16 cellular contexts compared by ENCODE assay signal in the genomic region with DNA sequence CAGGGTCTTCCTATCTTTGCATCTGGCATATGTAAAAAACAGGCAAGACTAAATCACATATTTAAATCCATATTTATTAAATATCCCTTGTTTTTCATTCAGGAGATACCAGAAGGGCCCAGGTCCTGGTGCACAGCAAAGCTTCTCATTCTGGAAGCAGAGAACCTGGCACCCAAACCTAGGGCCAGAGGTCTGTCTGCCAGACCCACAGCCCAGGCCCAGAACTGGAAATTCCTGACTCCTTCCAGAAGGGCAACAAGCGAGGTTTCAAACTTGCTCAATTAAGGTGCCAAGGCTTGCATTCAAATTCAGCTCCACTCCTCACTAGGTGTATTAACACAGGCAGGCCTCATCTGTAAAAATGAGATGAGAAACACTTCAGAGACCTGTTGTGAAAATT. TPM values are rescaled to one million over a fixed set of nuclear protein-coding genes. Genes with fewer than 3 reads are reported as not detected.
A peak's percentile ranks its signal among the peaks of the same experiment; 100 is the strongest.
DNase-seq lines count a peak whose midpoint lies in the region; ATAC-seq and TF ChIP-seq lines count a peak whose summit lies in the region.
"Had no signal": no experiment of that assay in that cellular context is flagged by ENCODE, and none has a peak within 500 bp of the region (broad histone marks: within the 10 kb centered on the region; RNA-seq: fewer than 3 reads in every experiment).

No MANE protein-coding gene starts in this region.

- H3K4me3 ChIP-seq in SU-DHL-6 (ENCODE audit: insufficient read depth, low read length, poor library complexity, severe bottlenecking) = no peak overlapping the region
- H3K4me3 ChIP-seq: mucosa of descending colon, upper lobe of left lung had no signal

- no TSS peak for BruUV-seq in Calu3 (replicated peaks; lab: Mats Ljungman, UMichigan)

- no peak for ATAC-seq in GM19395 (IDR thresholded peaks at IDR 0.05; ENCODE audit: unreplicated experiment)
- ATAC-seq: mucosa of descending colon had no signal

- no peaks in the 10 kb centered on the region for H3K27me3 Mint-ChIP-seq in activated naive CD4-positive, alpha-beta T cell treated with anti-CD3 and anti-CD28 coated beads, Interleukin-2, amount 50 U/mL, for 24 hours
- H3K27me3 Mint-ChIP-seq in chondrocyte (ENCODE audit: low read depth) = no peaks in the 10 kb centered on the region
- H3K27me3 Mint-ChIP-seq in Calu3 (ENCODE audit: unreplicated experiment) = no peaks in the 10 kb centered on the region
- H3K27me3 Mint-ChIP-seq: progenitor cell of endocrine pancreas had no signal

- no peaks in the 10 kb centered on the region for H3K27me3 ChIP-seq in SU-DHL-6 (ENCODE audit: low read length)
- H3K27me3 ChIP-seq: breast epithelium, upper lobe of left lung had no signal

- DNase-seq in activated naive CD4-positive, alpha-beta T cell treated with Interleukin-2 at 50 U/mL for 16 hours = no peak
- DNase-seq in chondrocyte (ENCODE audit: low spot score) (no peak), NCI-H1048 (lab: John Stamatoyannopoulos, UW) (no peak), Calu3 (no peak), G401 (ENCODE audit: low spot score) (no peak)
- DNase-seq: effector CD8-positive, alpha-beta T cell; EL; mucosa of descending colon; NCI-H1930; NCI-H748 treated with DMSO at 0.1 percent for 48 hours; upper lobe of left lung had no signal

- no peaks in the 10 kb centered on the region for H3K9me2 ChIP-seq in SU-DHL-6 (replicated peaks; ENCODE audit: insufficient read depth, low read length)

- H4K20me1 ChIP-seq in SU-DHL-6 (ENCODE audit: low read depth, low read length) = peaks cover 12% of the 10 kb centered on the region

- H3K27ac Mint-ChIP-seq in activated naive CD4-positive, alpha-beta T cell treated with anti-CD3 and anti-CD28 coated beads, Interleukin-2, amount 50 U/mL, for 24 hours = peak overlapping the region; percentile 86
- H3K27ac Mint-ChIP-seq in chondrocyte (ENCODE audit: unreplicated experiment) = peak overlapping the region; percentile 57
- no peak overlapping the region for H3K27ac Mint-ChIP-seq in Calu3 (ENCODE audit: unreplicated experiment)

- in situ Hi-C loops in G401 (cut with HindIII; ENCODE audit: low sequenced_read_pairs) = no loop called here

- H3K9ac ChIP-seq in SU-DHL-6 (ENCODE audit: low read length) = 0 out of 2 replicates have a peak overlapping the region, but pooled peaks have one; percentile 91

- peak overlapping the region; percentile 95 for H3K27ac ChIP-seq in SU-DHL-6 (ENCODE audit: low read depth, low read length)
- H3K27ac ChIP-seq: upper lobe of left lung had no signal

- peaks cover 41% of the 10 kb centered on the region for H3K36me3 Mint-ChIP-seq in activated naive CD4-positive, alpha-beta T cell treated with anti-CD3 and anti-CD28 coated beads, Interleukin-2, amount 50 U/mL, for 24 hours
- H3K36me3 Mint-ChIP-seq in chondrocyte (ENCODE audit: low read depth) (peaks cover 22% of the 10 kb centered on the region), Calu3 (ENCODE audit: insufficient read depth, unreplicated experiment) (peaks cover 85% of the 10 kb centered on the region)

- H3F3A ChIP-seq in SU-DHL-6 (ENCODE audit: insufficient read depth) = peaks cover 72% of the 10 kb centered on the region

- peaks cover 35% of the 10 kb centered on the region for H3K36me3 ChIP-seq in SU-DHL-6 (ENCODE audit: low read length)

- intact Hi-C loops in Calu3 (cut with micrococcal nuclease; ENCODE audit: unreplicated experiment) = no loop called here

- peak overlapping the region; percentile 98 for H3K4me3 Mint-ChIP-seq in activated naive CD4-positive, alpha-beta T cell treated with anti-CD3 and anti-CD28 coated beads, Interleukin-2, amount 50 U/mL, for 24 hours
- H3K4me3 Mint-ChIP-seq in chondrocyte (ENCODE audit: unreplicated experiment) = no peak overlapping the region
- no peak overlapping the region for H3K4me3 Mint-ChIP-seq in Calu3 (ENCODE audit: low read depth, unreplicated experiment)

- peaks cover 42% of the 10 kb centered on the region for H3K79me2 ChIP-seq in SU-DHL-6 (ENCODE audit: insufficient read depth, low read length)

- CTCF ChIA-PET in Calu3 (lab: Charles Lee) = interaction anchor here (5.0 kb wide), 1 partner anchor 10 kb away, joined by 30 read pairs; no protein-coding TSS in a partner anchor

- no peak for TF ChIP-seq CTCF in SU-DHL-6 (IDR thresholded peaks at IDR 0.05; ENCODE audit: insufficient read depth, low read length, poor library complexity, severe bottlenecking)
- TF ChIP-seq CTCF in chondrocyte (IDR thresholded peaks at IDR 0.05) = no peak
- no peak for TF ChIP-seq CTCF in Calu3 (IDR thresholded peaks at IDR 0.05; ENCODE audit: unreplicated experiment)

- H3K4me1 Mint-ChIP-seq in activated naive CD4-positive, alpha-beta T cell treated with anti-CD3 and anti-CD28 coated beads, Interleukin-2, amount 50 U/mL, for 24 hours = peaks cover 81% of the 10 kb centered on the region
- H3K4me1 Mint-ChIP-seq in chondrocyte (ENCODE audit: low read depth) (peaks cover 60% of the 10 kb centered on the region), Calu3 (ENCODE audit: low read depth, unreplicated experiment) (peaks cover 42% of the 10 kb centered on the region)

- H3K9me3 ChIP-seq in SU-DHL-6 (ENCODE audit: insufficient read depth, low read length) = no peaks in the 10 kb centered on the region
- H3K9me3 ChIP-seq: breast epithelium, mucosa of descending colon, upper lobe of left lung had no signal

- no peak overlapping the region for H2AFZ ChIP-seq in SU-DHL-6 (ENCODE audit: low read depth, low read length, severe bottlenecking)

- peak overlapping the region; percentile 83 for H3K4me2 ChIP-seq in SU-DHL-6 (ENCODE audit: low read depth, low read length, poor library complexity, severe bottlenecking)

- no peaks in the 10 kb centered on the region for H3K9me3 Mint-ChIP-seq in activated naive CD4-positive, alpha-beta T cell treated with anti-CD3 and anti-CD28 coated beads, Interleukin-2, amount 50 U/mL, for 24 hours
- H3K9me3 Mint-ChIP-seq in chondrocyte (ENCODE audit: low read depth) (no peaks in the 10 kb centered on the region), Calu3 (ENCODE audit: low read depth, unreplicated experiment) (peaks cover 2% of the 10 kb centered on the region)

RNA-seq across cellular contexts. Expression of gene MYO1G, which starts 4.2 kb away (rescaled TPM):
- 0.05 to 0.36 TPM in 2 of 3 replicates, not detected in the other for total RNA-seq in chondrocyte
- total RNA-seq in Calu3 (2022) = 0.33 and 0.39 TPM in 2 replicates
- total RNA-seq in G401 (2014; rRNA removed; shearing (Covaris generic)) = 0.37 and 0.98 TPM in 2 replicates

RNA-seq across cellular contexts. Expression of gene CCM2, which starts 17.0 kb away (rescaled TPM):
- total RNA-seq in chondrocyte (43.7 to 53.7 TPM (median 47.8 TPM) in 3 replicates), Calu3 (2022) (59.8 and 62.9 TPM in 2 replicates)
- 30.2 and 34.2 TPM in 2 replicates for total RNA-seq in G401 (2014; rRNA removed; shearing (Covaris generic))
